Comparison of ENCODE assay signal across 11 cellular contexts in the genomic region with DNA sequence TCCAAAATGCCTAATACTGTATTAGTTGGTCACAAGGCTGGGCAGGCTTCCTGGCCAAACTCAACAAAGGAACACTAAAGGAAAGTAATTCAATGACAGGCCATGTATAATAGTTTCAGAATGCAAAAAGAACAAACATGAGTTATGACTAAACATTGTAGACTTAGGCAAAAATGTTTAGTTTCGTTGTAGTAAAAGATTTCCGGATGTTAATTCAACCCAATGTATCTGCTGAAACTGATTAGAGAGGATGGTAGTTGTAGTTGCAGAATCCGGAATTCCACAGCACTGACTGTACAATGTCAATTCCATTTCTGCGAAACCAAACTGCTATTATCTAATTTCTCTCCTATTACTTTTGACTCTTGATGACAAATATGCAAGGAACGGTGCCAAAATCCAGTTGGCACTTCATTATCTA.
DNase-seq lines count a peak whose midpoint lies in the region; ATAC-seq and TF ChIP-seq lines count a peak whose summit lies in the region.
"Had no signal": no experiment of that assay in that cellular context is flagged by ENCODE, and none has a peak within 500 bp of the region (broad histone marks: within the 10 kb centered on the region; RNA-seq: fewer than 3 reads in every experiment).

No MANE protein-coding gene starts in this region.

- H3K36me3 ChIP-seq in skeletal muscle satellite cell (ENCODE audit: insufficient read depth, low read length), result no peaks in the 10 kb centered on the region

- peak overlapping the region; percentile 43 for H3K4me2 ChIP-seq in skeletal muscle satellite cell (ENCODE audit: low read length)

- peak overlapping the region; percentile 76 for H3K9ac ChIP-seq in skeletal muscle satellite cell (ENCODE audit: low read depth, low read length)

- peaks cover 60% of the 10 kb centered on the region for H3K4me1 ChIP-seq in skeletal muscle satellite cell (ENCODE audit: control insufficient read depth, insufficient read depth, low read length)

- H3K4me3 ChIP-seq in skeletal muscle satellite cell (ENCODE audit: low read length), result no peak overlapping the region

- ATAC-seq in HG03108 (IDR thresholded peaks at IDR 0.05; ENCODE audit: unreplicated experiment) (no peak), HG03025 (IDR thresholded peaks at IDR 0.05; ENCODE audit: low FRiP score, unreplicated experiment) (no peak)

- no peak for TF ChIP-seq POLR2A in erythroblast (IDR thresholded peaks at IDR 0.05; ENCODE audit: low read length)

- no peaks in the 10 kb centered on the region for H3K9me3 ChIP-seq in skeletal muscle satellite cell (replicated peaks; ENCODE audit: low read length)

- H3K27me3 ChIP-seq in skeletal muscle satellite cell (ENCODE audit: control insufficient read depth, insufficient read depth, low read length), result no peaks in the 10 kb centered on the region

- DNase-seq in H4 (ENCODE audit: low spot score) (peak; percentile 32), T1000 (lab: John Stamatoyannopoulos, UW) (peak; percentile 32), fibroblast of the conjunctiva (ENCODE audit: low read depth) (peak; percentile 90), erythroblast (lab: John Stamatoyannopoulos, UW) (no peak), NCI-H1436 treated with DMSO at 0.1 percent for 48 hours (lab: John Stamatoyannopoulos, UW) (no peak)
- DNase-seq: amygdala, GOT3, NCI-H1092 treated with DMSO at 0.1 percent for 48 hours had no signal

Comparison
In these comparisons a context has a peak if more than half of its experiments do, and no peak if none do; other contexts are left out.
1. DNase-seq: peak in H4 (single experiment), T1000 (single experiment) and fibroblast of the conjunctiva (single experiment); none in erythroblast (0 of 2) and NCI-H1436 treated with DMSO at 0.1 percent for 48 hours (single experiment).